Comparison of ENCODE assay signal across 33 cellular contexts in genomic region chr2:121584741-121585140, GRCh38. TPM values are rescaled to one million over a fixed set of nuclear protein-coding genes. Genes with fewer than 3 reads are reported as not detected.
"Had no signal": no experiment of that assay in that cellular context is flagged by ENCODE, and none has a peak within 500 bp of the region (broad histone marks: within the 10 kb centered on the region; RNA-seq: fewer than 3 reads in every experiment).

No MANE protein-coding gene starts in this region.

- ATAC-seq: naive thymus-derived CD8-positive, alpha-beta T cell; right cardiac atrium; sciatic nerve; stimulated activated naive B cell treated with anti-CD40 and anti-IgM and Interleukin-4, amounts not matched to agents 10 μg/mL and 1 μg/mL and 100 μg/mL, for 72 hours; stimulated activated naive CD8-positive, alpha-beta T cell treated with anti-CD3 and anti-CD28 coated beads, Interleukin-15, Interleukin-2, amounts not matched to agents 100 U/mL and 50 U/mL, for 24 hours had no signal

- H3K27ac ChIP-seq: left ventricle myocardium inferior, parathyroid adenoma, skin epidermis, stomach, testis, thyroid gland, transverse colon, upper lobe of left lung, vagina had no signal

- DNase-seq: hypothalamus; immature natural killer cell; kidney; left ventricle myocardium inferior; midbrain; naive thymus-derived CD8-positive, alpha-beta T cell; occipital lobe; retina; right cardiac atrium; stimulated activated CD4-positive, alpha-beta T cell treated with anti-CD3 and anti-CD28 coated beads, Interleukin-12 subunit alpha, Interleukin-12 subunit beta, amount 100 ng/mL, for 4 hours; stimulated activated CD4-positive, alpha-beta T cell treated with anti-CD3 and anti-CD28 coated beads, Interleukin-15, amount 100 ng/mL, for 24 hours; stimulated activated CD4-positive, alpha-beta T cell treated with anti-CD3 and anti-CD28 coated beads, Interleukin-2, amount 100 ng/mL, for 24 hours; stimulated activated CD4-positive, alpha-beta T cell treated with anti-CD3 and anti-CD28 coated beads, Interleukin-4, amount 100 ng/mL, for 1 hour; stimulated activated naive B cell treated with anti-CD40 and anti-IgM and Interleukin-4, amounts not matched to agents 10 μg/mL and 1 μg/mL and 100 μg/mL, for 72 hours; stimulated activated naive CD8-positive, alpha-beta T cell treated with anti-CD3 and anti-CD28 coated beads, Interleukin-15, Interleukin-2, amounts not matched to agents 100 U/mL and 50 U/mL, for 24 hours; stomach; testis; thyroid gland; transverse colon; upper lobe of left lung had no signal

- H3K4me3 ChIP-seq: left ventricle myocardium inferior, lung, skin epidermis, stomach, testis, thyroid gland, transverse colon, upper lobe of left lung, vagina had no signal

- H3K9me3 ChIP-seq: left ventricle myocardium inferior, stomach, testis, thyroid gland, transverse colon, upper lobe of left lung, vagina had no signal

- H3K27me3 Mint-ChIP-seq: memory B cell; naive thymus-derived CD8-positive, alpha-beta T cell; stimulated activated naive B cell treated with anti-CD40 and anti-IgM and Interleukin-4, amounts not matched to agents 10 μg/mL and 1 μg/mL and 100 μg/mL, for 72 hours had no signal

- H3K27me3 ChIP-seq: stomach, testis, thyroid gland, transverse colon, upper lobe of left lung, vagina had no signal

- H3K9me3 Mint-ChIP-seq: immature natural killer cell; memory B cell; naive thymus-derived CD8-positive, alpha-beta T cell; nephron; neural crest cell had no signal

- H2AFZ ChIP-seq: parathyroid adenoma had no signal

- H3K27ac Mint-ChIP-seq: memory B cell; nephron; stimulated activated naive B cell treated with anti-CD40 and anti-IgM and Interleukin-4, amounts not matched to agents 10 μg/mL and 1 μg/mL and 100 μg/mL, for 72 hours had no signal

- H3K36me3 ChIP-seq: thyroid gland, transverse colon, vagina had no signal

- H3K4me1 ChIP-seq: parathyroid adenoma, vagina had no signal

- H3K4me3 Mint-ChIP-seq: immature natural killer cell; memory B cell; naive thymus-derived CD8-positive, alpha-beta T cell; nephron; neural crest cell; stimulated activated naive B cell treated with anti-CD40 and anti-IgM and Interleukin-4, amounts not matched to agents 10 μg/mL and 1 μg/mL and 100 μg/mL, for 72 hours had no signal

RNA-seq across cellular contexts. Expression of gene RNU4ATAC, which starts 54.1 kb away (rescaled TPM):
- total RNA-seq: lung; mesenteric fat pad; mucosa of gallbladder; naive thymus-derived CD8-positive, alpha-beta T cell; neural crest cell; osteocyte; posterior vena cava; sciatic nerve; testis; thyroid gland; upper lobe of left lung; vagina had no signal
- polyA plus RNA-seq: immature natural killer cell; lung; naive thymus-derived CD8-positive, alpha-beta T cell; right cardiac atrium; stomach; urinary bladder had no signal
